10 cellular contexts compared by ENCODE assay signal in genomic region chr10:35184527-35185171, GRCh38. TPM values are rescaled to one million over a fixed set of nuclear protein-coding genes. Genes with fewer than 3 reads are reported as not detected.
DNase-seq lines count a peak whose midpoint lies in the region; ATAC-seq and TF ChIP-seq lines count a peak whose summit lies in the region.
"Had no signal": no experiment of that assay in that cellular context is flagged by ENCODE, and none has a peak within 500 bp of the region (broad histone marks: within the 10 kb centered on the region; RNA-seq: fewer than 3 reads in every experiment).

No MANE protein-coding gene starts in this region.

- H3K56ac ChIP-seq in mesendoderm (ENCODE audit: low read length), result no peak overlapping the region

- no peak overlapping the region for H3K4me2 ChIP-seq in mesendoderm (ENCODE audit: low read length)

- no peak overlapping the region for H3K27ac ChIP-seq in mesendoderm (ENCODE audit: low read depth, low read length)
- H3K27ac ChIP-seq: C4-2B had no signal

- no peaks in the 10 kb centered on the region for H3K27me3 ChIP-seq in mesendoderm (ENCODE audit: insufficient read depth, low read length, poor library complexity)

- H4K5ac ChIP-seq in mesendoderm (ENCODE audit: low read length), result no peak overlapping the region

- H3K4ac ChIP-seq in mesendoderm (ENCODE audit: low read depth, low read length), result no peak overlapping the region

- peak; percentile 44 for DNase-seq in GM12865 (ENCODE audit: low read depth)
- peak; percentile 34 for DNase-seq in fibroblast of peridontal ligament (ENCODE audit: extremely low read depth)
- no peak for DNase-seq in cerebellar cortex (ENCODE audit: low spot score)
- DNase-seq in mesendoderm, result no peak
- DNase-seq in stimulated activated CD4-positive, alpha-beta T cell treated with anti-CD3 and anti-CD28 coated beads, Interleukin-2, amount 100 ng/mL, for 48 hours, result no peak
- DNase-seq: NCI-H510A treated with DMSO at 0.1 percent for 48 hours had no signal

- no peaks in the 10 kb centered on the region for H3K79me2 ChIP-seq in mesendoderm (ENCODE audit: control insufficient read depth, insufficient read depth, low read length)

- H2BK5ac ChIP-seq in mesendoderm (ENCODE audit: low read length), result no peak overlapping the region

- no peak overlapping the region for H3K4me3 ChIP-seq in GM12865 (ENCODE audit: low read depth, low read length)
- no peak overlapping the region for H3K4me3 ChIP-seq in mesendoderm (ENCODE audit: low read length)

- H3K23ac ChIP-seq in mesendoderm (ENCODE audit: low read length), result no peak overlapping the region

- no peak overlapping the region for H2BK15ac ChIP-seq in mesendoderm (replicated peaks; ENCODE audit: low read depth)

- no peak overlapping the region for H4K8ac ChIP-seq in mesendoderm (ENCODE audit: low read depth, low read length)

- ATAC-seq in GM21367 (IDR thresholded peaks at IDR 0.05; ENCODE audit: unreplicated experiment) (peak; percentile 63), HG03354 (IDR thresholded peaks at IDR 0.05; ENCODE audit: poor library complexity, severe bottlenecking, unreplicated experiment) (peak; percentile 73), HG03378 (IDR thresholded peaks at IDR 0.05; ENCODE audit: unreplicated experiment) (no peak)

- no peaks in the 10 kb centered on the region for H3K4me1 ChIP-seq in mesendoderm (ENCODE audit: control insufficient read depth, low read depth, low read length)

- no CpG with 5 or more reads among the region's 4 CpGs for WGBS in mesendoderm (ENCODE audit: extremely low coverage, insufficient coverage, low lambda C conversion rate)

- no peak for TF ChIP-seq CTCF in GM12865 (IDR thresholded peaks at IDR 0.05; ENCODE audit: insufficient read depth, low read depth, low read length, missing control alignments)

- H3K18ac ChIP-seq in mesendoderm (ENCODE audit: low read length), result no peak overlapping the region

- no peaks in the 10 kb centered on the region for H3K36me3 ChIP-seq in mesendoderm (ENCODE audit: control insufficient read depth, insufficient read depth, low read length)

- no peak overlapping the region for H2AK5ac ChIP-seq in mesendoderm (ENCODE audit: low read length)

- H3K79me1 ChIP-seq in mesendoderm (ENCODE audit: low read length), result no peaks in the 10 kb centered on the region

- no peak overlapping the region for H3K9ac ChIP-seq in mesendoderm (ENCODE audit: low read length)

- H2BK120ac ChIP-seq in mesendoderm (ENCODE audit: low read depth, low read length), result no peak overlapping the region

RNA-seq across cellular contexts. Expression of gene CREM, which starts 58.0 kb away (rescaled TPM):
- 39.6 TPM for polyA plus RNA-seq in mesendoderm (2013, experiment 1 of 2)
- polyA plus RNA-seq in mesendoderm (2013, experiment 2 of 2), result 39.6 TPM

Comparison
In these comparisons a context has a peak if more than half of its experiments do, and no peak if none do; other contexts are left out.
1. DNase-seq: peak in GM12865 (single experiment) and fibroblast of peridontal ligament (single experiment); none in cerebellar cortex (single experiment), mesendoderm (single experiment) and stimulated activated CD4-positive, alpha-beta T cell treated with anti-CD3 and anti-CD28 coated beads, Interleukin-2, amount 100 ng/mL, for 48 hours (0 of 2).